In the genomic region with DNA sequence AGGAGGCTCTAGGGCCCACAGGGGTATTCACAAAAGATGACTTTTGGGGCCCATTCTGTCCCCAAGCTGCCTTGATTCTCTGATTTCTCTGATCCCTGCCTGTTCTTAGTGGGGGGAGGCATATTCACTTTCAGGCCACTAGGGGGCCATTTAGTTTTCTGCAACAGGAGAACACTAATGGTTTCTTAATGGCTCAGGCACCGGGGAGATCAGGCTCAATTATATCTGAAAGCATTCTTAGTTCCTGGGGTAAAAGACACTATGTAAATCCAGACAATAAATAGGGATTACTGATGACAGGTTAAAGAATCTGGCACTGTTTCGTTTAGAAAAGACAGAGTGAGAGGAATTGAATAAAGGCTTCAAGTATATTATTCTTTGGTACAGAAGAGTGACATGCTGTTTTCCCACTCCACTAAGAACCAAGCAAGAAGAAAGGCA, we compare ENCODE assay signal across 1 cellular context.
A peak's percentile ranks its signal among the peaks of the same experiment; 100 is the strongest.
TF ChIP-seq lines count a peak whose summit lies in the region.

No MANE protein-coding gene starts in this region.

TF ChIP-seq in K562, 482 proteins besides CTCF, POLR2A, EP300 and RAD21 (continued from another document and continues in another):
- TF ChIP-seq, protein P1, sequence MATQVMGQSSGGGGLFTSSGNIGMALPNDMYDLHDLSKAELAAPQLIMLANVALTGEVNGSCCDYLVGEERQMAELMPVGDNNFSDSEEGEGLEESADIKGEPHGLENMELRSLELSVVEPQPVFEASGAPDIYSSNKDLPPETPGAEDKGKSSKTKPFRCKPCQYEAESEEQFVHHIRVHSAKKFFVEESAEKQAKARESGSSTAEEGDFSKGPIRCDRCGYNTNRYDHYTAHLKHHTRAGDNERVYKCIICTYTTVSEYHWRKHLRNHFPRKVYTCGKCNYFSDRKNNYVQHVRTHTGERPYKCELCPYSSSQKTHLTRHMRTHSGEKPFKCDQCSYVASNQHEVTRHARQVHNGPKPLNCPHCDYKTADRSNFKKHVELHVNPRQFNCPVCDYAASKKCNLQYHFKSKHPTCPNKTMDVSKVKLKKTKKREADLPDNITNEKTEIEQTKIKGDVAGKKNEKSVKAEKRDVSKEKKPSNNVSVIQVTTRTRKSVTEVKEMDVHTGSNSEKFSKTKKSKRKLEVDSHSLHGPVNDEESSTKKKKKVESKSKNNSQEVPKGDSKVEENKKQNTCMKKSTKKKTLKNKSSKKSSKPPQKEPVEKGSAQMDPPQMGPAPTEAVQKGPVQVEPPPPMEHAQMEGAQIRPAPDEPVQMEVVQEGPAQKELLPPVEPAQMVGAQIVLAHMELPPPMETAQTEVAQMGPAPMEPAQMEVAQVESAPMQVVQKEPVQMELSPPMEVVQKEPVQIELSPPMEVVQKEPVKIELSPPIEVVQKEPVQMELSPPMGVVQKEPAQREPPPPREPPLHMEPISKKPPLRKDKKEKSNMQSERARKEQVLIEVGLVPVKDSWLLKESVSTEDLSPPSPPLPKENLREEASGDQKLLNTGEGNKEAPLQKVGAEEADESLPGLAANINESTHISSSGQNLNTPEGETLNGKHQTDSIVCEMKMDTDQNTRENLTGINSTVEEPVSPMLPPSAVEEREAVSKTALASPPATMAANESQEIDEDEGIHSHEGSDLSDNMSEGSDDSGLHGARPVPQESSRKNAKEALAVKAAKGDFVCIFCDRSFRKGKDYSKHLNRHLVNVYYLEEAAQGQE (CRISPR knock-in tag; IDR thresholded peaks at IDR 0.05; ENCODE audit: low read depth): no peak
- TF ChIP-seq, protein P2, sequence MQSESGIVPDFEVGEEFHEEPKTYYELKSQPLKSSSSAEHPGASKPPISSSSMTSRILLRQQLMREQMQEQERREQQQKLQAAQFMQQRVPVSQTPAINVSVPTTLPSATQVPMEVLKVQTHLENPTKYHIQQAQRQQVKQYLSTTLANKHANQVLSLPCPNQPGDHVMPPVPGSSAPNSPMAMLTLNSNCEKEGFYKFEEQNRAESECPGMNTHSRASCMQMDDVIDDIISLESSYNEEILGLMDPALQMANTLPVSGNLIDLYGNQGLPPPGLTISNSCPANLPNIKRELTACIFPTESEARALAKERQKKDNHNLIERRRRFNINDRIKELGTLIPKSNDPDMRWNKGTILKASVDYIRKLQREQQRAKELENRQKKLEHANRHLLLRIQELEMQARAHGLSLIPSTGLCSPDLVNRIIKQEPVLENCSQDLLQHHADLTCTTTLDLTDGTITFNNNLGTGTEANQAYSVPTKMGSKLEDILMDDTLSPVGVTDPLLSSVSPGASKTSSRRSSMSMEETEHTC (IDR thresholded peaks at IDR 0.05): no peak
- no peak for TF ChIP-seq ZNF217 (CRISPR knock-in tag; IDR thresholded peaks at IDR 0.05)
- no peak for TF ChIP-seq KLF13 (tag; IDR thresholded peaks at IDR 0.05; ENCODE audit: borderline replicate concordance, low read depth)
- TF ChIP-seq, protein P3, sequence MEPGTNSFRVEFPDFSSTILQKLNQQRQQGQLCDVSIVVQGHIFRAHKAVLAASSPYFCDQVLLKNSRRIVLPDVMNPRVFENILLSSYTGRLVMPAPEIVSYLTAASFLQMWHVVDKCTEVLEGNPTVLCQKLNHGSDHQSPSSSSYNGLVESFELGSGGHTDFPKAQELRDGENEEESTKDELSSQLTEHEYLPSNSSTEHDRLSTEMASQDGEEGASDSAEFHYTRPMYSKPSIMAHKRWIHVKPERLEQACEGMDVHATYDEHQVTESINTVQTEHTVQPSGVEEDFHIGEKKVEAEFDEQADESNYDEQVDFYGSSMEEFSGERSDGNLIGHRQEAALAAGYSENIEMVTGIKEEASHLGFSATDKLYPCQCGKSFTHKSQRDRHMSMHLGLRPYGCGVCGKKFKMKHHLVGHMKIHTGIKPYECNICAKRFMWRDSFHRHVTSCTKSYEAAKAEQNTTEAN (CRISPR knock-in tag; IDR thresholded peaks at IDR 0.05): no peak
- TF ChIP-seq, protein P4, sequence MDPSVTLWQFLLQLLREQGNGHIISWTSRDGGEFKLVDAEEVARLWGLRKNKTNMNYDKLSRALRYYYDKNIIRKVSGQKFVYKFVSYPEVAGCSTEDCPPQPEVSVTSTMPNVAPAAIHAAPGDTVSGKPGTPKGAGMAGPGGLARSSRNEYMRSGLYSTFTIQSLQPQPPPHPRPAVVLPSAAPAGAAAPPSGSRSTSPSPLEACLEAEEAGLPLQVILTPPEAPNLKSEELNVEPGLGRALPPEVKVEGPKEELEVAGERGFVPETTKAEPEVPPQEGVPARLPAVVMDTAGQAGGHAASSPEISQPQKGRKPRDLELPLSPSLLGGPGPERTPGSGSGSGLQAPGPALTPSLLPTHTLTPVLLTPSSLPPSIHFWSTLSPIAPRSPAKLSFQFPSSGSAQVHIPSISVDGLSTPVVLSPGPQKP (CRISPR knock-in tag; IDR thresholded peaks at IDR 0.05): no peak
- TF ChIP-seq NR1H2 (CRISPR knock-in tag; IDR thresholded peaks at IDR 0.05): no peak
- TF ChIP-seq TEAD1 (CRISPR knock-in tag; IDR thresholded peaks at IDR 0.05): no peak
- TF ChIP-seq BMI1 (IDR thresholded peaks at IDR 0.05; ENCODE audit: low read length): no peak
- no peak for TF ChIP-seq SMAD4 (CRISPR knock-in tag; conservative IDR thresholded peaks at IDR 0.05)
- TF ChIP-seq, protein P5, sequence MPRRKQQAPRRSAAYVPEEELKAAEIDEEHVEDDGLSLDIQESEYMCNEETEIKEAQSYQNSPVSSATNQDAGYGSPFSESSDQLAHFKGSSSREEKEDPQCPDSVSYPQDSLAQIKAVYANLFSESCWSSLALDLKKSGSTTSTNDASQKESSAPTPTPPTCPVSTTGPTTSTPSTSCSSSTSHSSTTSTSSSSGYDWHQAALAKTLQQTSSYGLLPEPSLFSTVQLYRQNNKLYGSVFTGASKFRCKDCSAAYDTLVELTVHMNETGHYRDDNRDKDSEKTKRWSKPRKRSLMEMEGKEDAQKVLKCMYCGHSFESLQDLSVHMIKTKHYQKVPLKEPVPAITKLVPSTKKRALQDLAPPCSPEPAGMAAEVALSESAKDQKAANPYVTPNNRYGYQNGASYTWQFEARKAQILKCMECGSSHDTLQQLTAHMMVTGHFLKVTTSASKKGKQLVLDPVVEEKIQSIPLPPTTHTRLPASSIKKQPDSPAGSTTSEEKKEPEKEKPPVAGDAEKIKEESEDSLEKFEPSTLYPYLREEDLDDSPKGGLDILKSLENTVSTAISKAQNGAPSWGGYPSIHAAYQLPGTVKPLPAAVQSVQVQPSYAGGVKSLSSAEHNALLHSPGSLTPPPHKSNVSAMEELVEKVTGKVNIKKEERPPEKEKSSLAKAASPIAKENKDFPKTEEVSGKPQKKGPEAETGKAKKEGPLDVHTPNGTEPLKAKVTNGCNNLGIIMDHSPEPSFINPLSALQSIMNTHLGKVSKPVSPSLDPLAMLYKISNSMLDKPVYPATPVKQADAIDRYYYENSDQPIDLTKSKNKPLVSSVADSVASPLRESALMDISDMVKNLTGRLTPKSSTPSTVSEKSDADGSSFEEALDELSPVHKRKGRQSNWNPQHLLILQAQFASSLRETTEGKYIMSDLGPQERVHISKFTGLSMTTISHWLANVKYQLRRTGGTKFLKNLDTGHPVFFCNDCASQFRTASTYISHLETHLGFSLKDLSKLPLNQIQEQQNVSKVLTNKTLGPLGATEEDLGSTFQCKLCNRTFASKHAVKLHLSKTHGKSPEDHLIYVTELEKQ (CRISPR knock-in tag; IDR thresholded peaks at IDR 0.05): no peak
- no peak for TF ChIP-seq ZNF583 (CRISPR knock-in tag; IDR thresholded peaks at IDR 0.05)
- TF ChIP-seq HMG20A (CRISPR knock-in tag; conservative IDR thresholded peaks at IDR 0.05): no peak
- TF ChIP-seq KLF16 (IDR thresholded peaks at IDR 0.05): peak; percentile 37; the same call in 1 of the 2 replicates
- TF ChIP-seq THRAP3 (IDR thresholded peaks at IDR 0.05; ENCODE audit: borderline replicate concordance): no peak
- no peak for TF ChIP-seq ZFP30 (CRISPR knock-in tag; IDR thresholded peaks at IDR 0.05; ENCODE audit: borderline replicate concordance)
- TF ChIP-seq HNRNPLL (IDR thresholded peaks at IDR 0.05; ENCODE audit: low read depth, low read length, poor library complexity, severe bottlenecking): no peak
- no peak for TF ChIP-seq ZNF75A (CRISPR knock-in tag; IDR thresholded peaks at IDR 0.05)
- TF ChIP-seq JUND (IDR thresholded peaks at IDR 0.05; ENCODE audit: borderline replicate concordance, low read depth, low read length): peak; percentile 27; the same call in 1 of the 2 replicates
- no peak for TF ChIP-seq JUND (tag; IDR thresholded peaks at IDR 0.05; ENCODE audit: borderline replicate concordance, low read depth, low read length)
- TF ChIP-seq CHD4 (IDR thresholded peaks at IDR 0.05; ENCODE audit: insufficient read depth, insufficient replicate concordance, low read depth, low read length, poor library complexity, severe bottlenecking): no peak
- no peak for TF ChIP-seq NR2C1 (IDR thresholded peaks at IDR 0.05)
- TF ChIP-seq NR2C1 (tag; IDR thresholded peaks at IDR 0.05): no peak
- TF ChIP-seq RB1 (IDR thresholded peaks at IDR 0.05; ENCODE audit: low read depth): peak; percentile 2; the same call in 1 of the 2 replicates
- no peak for TF ChIP-seq PURB (CRISPR knock-in tag; IDR thresholded peaks at IDR 0.05; ENCODE audit: low read depth)
- TF ChIP-seq ZNF445 (CRISPR knock-in tag; IDR thresholded peaks at IDR 0.05; ENCODE audit: low read depth): no peak
- peak in 1 of 2 experiments; percentile 45; a peak in 1 of 4 replicates for TF ChIP-seq MAZ (CRISPR knock-in tag; conservative IDR thresholded peaks at IDR 0.05 in 1 of 2, IDR thresholded peaks at IDR 0.05 in 1 of 2)
- no peak for TF ChIP-seq MEF2A (IDR thresholded peaks at IDR 0.05; ENCODE audit: control insufficient read depth, low read depth, low read length)
- TF ChIP-seq, protein P6, sequence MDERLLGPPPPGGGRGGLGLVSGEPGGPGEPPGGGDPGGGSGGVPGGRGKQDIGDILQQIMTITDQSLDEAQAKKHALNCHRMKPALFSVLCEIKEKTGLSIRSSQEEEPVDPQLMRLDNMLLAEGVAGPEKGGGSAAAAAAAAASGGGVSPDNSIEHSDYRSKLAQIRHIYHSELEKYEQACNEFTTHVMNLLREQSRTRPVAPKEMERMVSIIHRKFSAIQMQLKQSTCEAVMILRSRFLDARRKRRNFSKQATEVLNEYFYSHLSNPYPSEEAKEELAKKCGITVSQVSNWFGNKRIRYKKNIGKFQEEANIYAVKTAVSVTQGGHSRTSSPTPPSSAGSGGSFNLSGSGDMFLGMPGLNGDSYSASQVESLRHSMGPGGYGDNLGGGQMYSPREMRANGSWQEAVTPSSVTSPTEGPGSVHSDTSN (CRISPR knock-in tag; IDR thresholded peaks at IDR 0.05; ENCODE audit: low read depth): no peak
- TF ChIP-seq, protein P6 (tag; conservative IDR thresholded peaks at IDR 0.05; ENCODE audit: low read depth): no peak
- 0 out of 4 replicates have a peak, but pooled peaks of 1 of the 2 experiments have one; percentile 13 for TF ChIP-seq RCOR1 (IDR thresholded peaks at IDR 0.05; ENCODE audit: borderline replicate concordance in 1 of 2, low read depth in 2 of 2, low read length in 2 of 2)
- TF ChIP-seq CAMTA2 (CRISPR knock-in tag; conservative IDR thresholded peaks at IDR 0.05): no peak
- TF ChIP-seq C11orf30 (IDR thresholded peaks at IDR 0.05; ENCODE audit: low read depth): no peak
- TF ChIP-seq FOXJ2 (tag; IDR thresholded peaks at IDR 0.05): no peak
- no peak for TF ChIP-seq ARID1B (IDR thresholded peaks at IDR 0.05)
- TF ChIP-seq, protein P7, sequence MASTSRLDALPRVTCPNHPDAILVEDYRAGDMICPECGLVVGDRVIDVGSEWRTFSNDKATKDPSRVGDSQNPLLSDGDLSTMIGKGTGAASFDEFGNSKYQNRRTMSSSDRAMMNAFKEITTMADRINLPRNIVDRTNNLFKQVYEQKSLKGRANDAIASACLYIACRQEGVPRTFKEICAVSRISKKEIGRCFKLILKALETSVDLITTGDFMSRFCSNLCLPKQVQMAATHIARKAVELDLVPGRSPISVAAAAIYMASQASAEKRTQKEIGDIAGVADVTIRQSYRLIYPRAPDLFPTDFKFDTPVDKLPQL (IDR thresholded peaks at IDR 0.05; ENCODE audit: extremely low read depth, insufficient read length): no peak
- no peak for TF ChIP-seq CBX2 (IDR thresholded peaks at IDR 0.05; ENCODE audit: insufficient read depth, low read length, poor library complexity, severe bottlenecking)
- no peak for TF ChIP-seq CBX3 (IDR thresholded peaks at IDR 0.05; ENCODE audit: borderline replicate concordance in 1 of 2, low read length in 2 of 2)
- TF ChIP-seq XRCC4 (IDR thresholded peaks at IDR 0.05; ENCODE audit: extremely low read depth, insufficient read depth, insufficient read length): no peak
- TF ChIP-seq SETDB1 (IDR thresholded peaks at IDR 0.05; ENCODE audit: low read length): no peak
- TF ChIP-seq DPF2 (IDR thresholded peaks at IDR 0.05): no peak
- no peak for TF ChIP-seq KAT2B (IDR thresholded peaks at IDR 0.05; ENCODE audit: low read depth, low read length)
- TF ChIP-seq MAFG (tag; conservative IDR thresholded peaks at IDR 0.05): no peak
- TF ChIP-seq CHD1 (IDR thresholded peaks at IDR 0.05; ENCODE audit: low read length): no peak
- TF ChIP-seq TAF7 (tag; IDR thresholded peaks at IDR 0.05): no peak
- TF ChIP-seq, protein P8, sequence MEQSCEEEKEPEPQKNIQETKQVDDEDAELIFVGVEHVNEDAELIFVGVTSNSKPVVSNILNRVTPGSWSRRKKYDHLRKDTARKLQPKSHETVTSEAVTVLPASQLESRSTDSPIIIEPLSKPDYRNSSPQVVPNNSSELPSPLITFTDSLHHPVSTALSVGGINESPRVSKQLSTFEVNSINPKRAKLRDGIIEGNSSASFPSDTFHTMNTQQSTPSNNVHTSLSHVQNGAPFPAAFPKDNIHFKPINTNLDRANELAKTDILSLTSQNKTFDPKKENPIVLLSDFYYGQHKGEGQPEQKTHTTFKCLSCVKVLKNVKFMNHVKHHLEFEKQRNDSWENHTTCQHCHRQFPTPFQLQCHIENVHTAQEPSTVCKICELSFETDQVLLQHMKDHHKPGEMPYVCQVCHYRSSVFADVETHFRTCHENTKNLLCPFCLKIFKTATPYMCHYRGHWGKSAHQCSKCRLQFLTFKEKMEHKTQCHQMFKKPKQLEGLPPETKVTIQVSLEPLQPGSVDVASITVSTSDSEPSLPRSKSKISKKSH (CRISPR knock-in tag; IDR thresholded peaks at IDR 0.05): no peak
- TF ChIP-seq CCAR2 (IDR thresholded peaks at IDR 0.05; ENCODE audit: low read depth, low read length): no peak
- TF ChIP-seq SPI1 (IDR thresholded peaks at IDR 0.05; ENCODE audit: borderline replicate concordance, low read depth, low read length): no peak
